ENCODE assay signal across 17 cellular contexts in genomic region chr18:53798516-53798915, GRCh38.
DNase-seq lines count a peak whose midpoint lies in the region; ATAC-seq and TF ChIP-seq lines count a peak whose summit lies in the region.
"Had no signal": no experiment of that assay in that cellular context is flagged by ENCODE, and none has a peak within 500 bp of the region (broad histone marks: within the 10 kb centered on the region; RNA-seq: fewer than 3 reads in every experiment).

No MANE protein-coding gene starts in this region.

- H2AFZ ChIP-seq in GM23338 (peak overlapping the region; percentile 28; the same call in 1 of the 2 replicates), hepatocyte (no peak overlapping the region)

- H3K4me3 ChIP-seq in GM23338 (no peak overlapping the region), astrocyte of the spinal cord (ENCODE audit: low read depth, low read length) (no peak overlapping the region), hepatocyte (no peak overlapping the region), esophagus muscularis mucosa (no peak overlapping the region)

- H3K27me3 Mint-ChIP-seq in GM23338 (ENCODE audit: insufficient read depth, low read depth, poor library complexity) = no peaks in the 10 kb centered on the region
- no peaks in the 10 kb centered on the region for H3K27me3 Mint-ChIP-seq in activated T-cell treated with anti-CD3 and anti-CD28 coated beads, Interleukin-2, amount 50 U/mL, for 4 hours (ENCODE audit: low read depth)
- H3K27me3 Mint-ChIP-seq: IgD-negative memory B cell had no signal

- no peaks in the 10 kb centered on the region for H3K4me1 Mint-ChIP-seq in GM23338
- H3K4me1 Mint-ChIP-seq in activated T-cell treated with anti-CD3 and anti-CD28 coated beads, Interleukin-2, amount 50 U/mL, for 4 hours (ENCODE audit: low read depth) = no peaks in the 10 kb centered on the region
- no peaks in the 10 kb centered on the region for H3K4me1 Mint-ChIP-seq in stimulated activated effector memory CD8-positive, alpha-beta T cell treated with anti-CD3 and anti-CD28 coated beads, Interleukin-12 subunit alpha, Interleukin-12 subunit beta, amount 100 ng/mL, for 72 hours
- H3K4me1 Mint-ChIP-seq: IgD-negative memory B cell had no signal

- no peaks in the 10 kb centered on the region for H3K36me3 ChIP-seq in GM23338 (ENCODE audit: insufficient read depth)
- H3K36me3 ChIP-seq in hepatocyte (replicated peaks; ENCODE audit: insufficient read depth, low read depth) = no peaks in the 10 kb centered on the region
- H3K36me3 ChIP-seq in esophagus muscularis mucosa = no peaks in the 10 kb centered on the region

- no peak for ATAC-seq in GM23338
- ATAC-seq in activated T-cell treated with anti-CD3 and anti-CD28 coated beads, Interleukin-2, amount 50 U/mL, for 4 hours = no peak
- no peak for ATAC-seq in stimulated activated effector memory CD8-positive, alpha-beta T cell treated with anti-CD3 and anti-CD28 coated beads, Interleukin-12 subunit alpha, Interleukin-12 subunit beta, amount 100 ng/mL, for 72 hours

- H3K36me3 Mint-ChIP-seq in GM23338 (ENCODE audit: low read depth) = no peaks in the 10 kb centered on the region
- no peaks in the 10 kb centered on the region for H3K36me3 Mint-ChIP-seq in activated T-cell treated with anti-CD3 and anti-CD28 coated beads, Interleukin-2, amount 50 U/mL, for 4 hours (ENCODE audit: insufficient read depth)
- H3K36me3 Mint-ChIP-seq in stimulated activated effector memory CD8-positive, alpha-beta T cell treated with anti-CD3 and anti-CD28 coated beads, Interleukin-12 subunit alpha, Interleukin-12 subunit beta, amount 100 ng/mL, for 72 hours = no peaks in the 10 kb centered on the region
- H3K36me3 Mint-ChIP-seq: IgD-negative memory B cell had no signal

- TF ChIP-seq CTCF in GM23338 (conservative IDR thresholded peaks at IDR 0.05; ENCODE audit: low read depth in 2 of 2) = no peak
- no peak for TF ChIP-seq CTCF in astrocyte of the spinal cord (IDR thresholded peaks at IDR 0.05; ENCODE audit: low read depth, low read length)
- no peak for TF ChIP-seq CTCF in hepatocyte (IDR thresholded peaks at IDR 0.05; ENCODE audit: poor library complexity)
- no peak for TF ChIP-seq CTCF in esophagus muscularis mucosa (IDR thresholded peaks at IDR 0.05)

- no peak overlapping the region for H3K4me3 Mint-ChIP-seq in GM23338
- no peak overlapping the region for H3K4me3 Mint-ChIP-seq in activated T-cell treated with anti-CD3 and anti-CD28 coated beads, Interleukin-2, amount 50 U/mL, for 4 hours
- no peak overlapping the region for H3K4me3 Mint-ChIP-seq in stimulated activated effector memory CD8-positive, alpha-beta T cell treated with anti-CD3 and anti-CD28 coated beads, Interleukin-12 subunit alpha, Interleukin-12 subunit beta, amount 100 ng/mL, for 72 hours
- H3K4me3 Mint-ChIP-seq: IgD-negative memory B cell had no signal

- DNase-seq in GM23338 (ENCODE audit: low spot score) = no peak
- DNase-seq in astrocyte of the spinal cord (ENCODE audit: low read depth, low spot score) = peak; percentile 36
- no peak for DNase-seq in hepatocyte (ENCODE audit: low spot score)
- no peak for DNase-seq in esophagus muscularis mucosa (ENCODE audit: extremely low spot score)
- DNase-seq in germinal center (ENCODE audit: low spot score) = no peak
- DNase-seq in activated T-cell treated with anti-CD3 and anti-CD28 coated beads, Interleukin-2, amount 50 U/mL, for 4 hours = no peak
- no peak for DNase-seq in stimulated activated effector memory CD8-positive, alpha-beta T cell treated with anti-CD3 and anti-CD28 coated beads, Interleukin-12 subunit alpha, Interleukin-12 subunit beta, amount 100 ng/mL, for 72 hours (ENCODE audit: low spot score in 2 of 2)
- DNase-seq: NCI-H1092, NCI-H1417 treated with DMSO at 0.1 percent for 48 hours, NCI-H1694 treated with DMSO at 0.1 percent for 48 hours, NCI-H2081, NCI-H2227 treated with DMSO at 0.1 percent for 48 hours, NCI-H526 treated with DMSO at 0.1 percent for 48 hours, RPMI8226, SHP77 treated with DMSO at 0.1 percent for 48 hours had no signal

- H3F3A ChIP-seq in GM23338 (replicated peaks; ENCODE audit: low read depth) = no peaks in the 10 kb centered on the region

- H3K4me1 ChIP-seq in GM23338 (ENCODE audit: insufficient read depth) (no peaks in the 10 kb centered on the region), hepatocyte (ENCODE audit: insufficient read depth) (no peaks in the 10 kb centered on the region), esophagus muscularis mucosa (no peaks in the 10 kb centered on the region)

- H3K79me2 ChIP-seq in GM23338 (replicated peaks; ENCODE audit: insufficient read depth) (no peaks in the 10 kb centered on the region), hepatocyte (no peaks in the 10 kb centered on the region)

- no peak for TF ChIP-seq POLR2A in esophagus muscularis mucosa (IDR thresholded peaks at IDR 0.05; ENCODE audit: low read depth)

- no peak overlapping the region for H3K27ac Mint-ChIP-seq in GM23338
- H3K27ac Mint-ChIP-seq in stimulated activated effector memory CD8-positive, alpha-beta T cell treated with anti-CD3 and anti-CD28 coated beads, Interleukin-12 subunit alpha, Interleukin-12 subunit beta, amount 100 ng/mL, for 72 hours = no peak overlapping the region
- H3K27ac Mint-ChIP-seq: IgD-negative memory B cell had no signal

- H3K27me3 ChIP-seq in GM23338 (ENCODE audit: insufficient read depth) = no peaks in the 10 kb centered on the region
- no peaks in the 10 kb centered on the region for H3K27me3 ChIP-seq in hepatocyte
- no peaks in the 10 kb centered on the region for H3K27me3 ChIP-seq in esophagus muscularis mucosa

- H3K9me2 ChIP-seq in GM23338 (ENCODE audit: insufficient read depth) (no peaks in the 10 kb centered on the region), hepatocyte (replicated peaks; ENCODE audit: insufficient read depth) (no peaks in the 10 kb centered on the region)

- in situ Hi-C loops in astrocyte of the spinal cord (cut with HindIII; ENCODE audit: low sequenced_read_pairs) = no loop called here

- H3K27ac ChIP-seq in GM23338 (ENCODE audit: low read depth) (no peak overlapping the region), hepatocyte (peak overlapping the region; percentile 21), esophagus muscularis mucosa (replicated peaks in 1 of 4) (no peak overlapping the region)
- H3K27ac ChIP-seq: KMS-11 had no signal

- H3K4me2 ChIP-seq in GM23338 (no peak overlapping the region), hepatocyte (no peak overlapping the region)
- H3K4me2 ChIP-seq: KMS-11 had no signal

- H3K9me3 ChIP-seq in hepatocyte (ENCODE audit: low read depth) = no peaks in the 10 kb centered on the region
- H3K9me3 ChIP-seq in esophagus muscularis mucosa = no peaks in the 10 kb centered on the region

- H3K9me3 Mint-ChIP-seq in GM23338 = peaks cover 5% of the 10 kb centered on the region; the same call in 2 of the 3 replicates
- H3K9me3 Mint-ChIP-seq in activated T-cell treated with anti-CD3 and anti-CD28 coated beads, Interleukin-2, amount 50 U/mL, for 4 hours = peaks cover 3% of the 10 kb centered on the region
- peaks cover 6% of the 10 kb centered on the region for H3K9me3 Mint-ChIP-seq in stimulated activated effector memory CD8-positive, alpha-beta T cell treated with anti-CD3 and anti-CD28 coated beads, Interleukin-12 subunit alpha, Interleukin-12 subunit beta, amount 100 ng/mL, for 72 hours

- WGBS in hepatocyte (ENCODE audit: low lambda C conversion rate, missing lambda C conversion rate) = 84% methylated on average over 1 of the region's 1 CpG
- WGBS in esophagus muscularis mucosa = 58% methylated on average over 1 of the region's 1 CpG

- H4K20me1 ChIP-seq in GM23338 (replicated peaks; ENCODE audit: insufficient read depth) (no peaks in the 10 kb centered on the region), hepatocyte (ENCODE audit: insufficient read depth, poor library complexity, severe bottlenecking) (no peaks in the 10 kb centered on the region)

- no peak for TF ChIP-seq EP300 in esophagus muscularis mucosa (IDR thresholded peaks at IDR 0.05)

- intact Hi-C loops in esophagus muscularis mucosa (cut with DNase I) = no loop called here

TF ChIP-seq in GM23338, 12 proteins besides CTCF, POLR2A, EP300 and RAD21:
- no peak for TF ChIP-seq NANOG (IDR thresholded peaks at IDR 0.05; ENCODE audit: borderline replicate concordance)
- TF ChIP-seq CREB1 (CRISPR knock-in tag; IDR thresholded peaks at IDR 0.05; ENCODE audit: low read depth) = no peak
- TF ChIP-seq STAT1 (IDR thresholded peaks at IDR 0.05; ENCODE audit: unreplicated experiment) = no peak
- no peak for TF ChIP-seq JUNB (IDR thresholded peaks at IDR 0.05; ENCODE audit: unreplicated experiment)
